In genomic region chr16:3150346-3151218, GRCh38 we compare ENCODE assay signal across 8 cellular contexts. TPM values are rescaled to one million over a fixed set of nuclear protein-coding genes. Genes with fewer than 3 reads are reported as not detected.
A peak's percentile ranks its signal among the peaks of the same experiment; 100 is the strongest.
DNase-seq lines count a peak whose midpoint lies in the region; ATAC-seq and TF ChIP-seq lines count a peak whose summit lies in the region.

No MANE protein-coding gene starts in this region.

- no peak for TF ChIP-seq CTCF in fibroblast of pulmonary artery (IDR thresholded peaks at IDR 0.05; ENCODE audit: low read length, missing control alignments)

- H3K9me3 Mint-ChIP-seq in activated T-helper 17 cell treated with anti-CD3 and anti-CD28 coated beads, Interleukin-2, amount 50 U/mL, for 72 hours, result no peaks in the 10 kb centered on the region
- H3K9me3 Mint-ChIP-seq in natural killer cell treated with Interleukin-12 subunit alpha and Interleukin-12 subunit beta and Interleukin-15 and Interleukin-18, amount 100 ng/mL, for 72 hours, result no peaks in the 10 kb centered on the region

- peaks cover 23% of the 10 kb centered on the region for H3K36me3 Mint-ChIP-seq in activated T-helper 17 cell treated with anti-CD3 and anti-CD28 coated beads, Interleukin-2, amount 50 U/mL, for 72 hours (ENCODE audit: low read depth)
- no peaks in the 10 kb centered on the region for H3K36me3 Mint-ChIP-seq in natural killer cell treated with Interleukin-12 subunit alpha and Interleukin-12 subunit beta and Interleukin-15 and Interleukin-18, amount 100 ng/mL, for 72 hours

- peak; percentile 80 for ATAC-seq in activated T-helper 17 cell treated with anti-CD3 and anti-CD28 coated beads, Interleukin-2, amount 50 U/mL, for 72 hours (replicated peaks)
- peak; percentile 88 to 92 for ATAC-seq in natural killer cell treated with Interleukin-12 subunit alpha and Interleukin-12 subunit beta and Interleukin-15 and Interleukin-18, amount 100 ng/mL, for 72 hours

- H3K4me3 ChIP-seq in fibroblast of pulmonary artery (replicated peaks; ENCODE audit: low read depth, low read length), result peak overlapping the region; percentile 61

- no peaks in the 10 kb centered on the region for H3K27me3 Mint-ChIP-seq in activated T-helper 17 cell treated with anti-CD3 and anti-CD28 coated beads, Interleukin-2, amount 50 U/mL, for 72 hours
- H3K27me3 Mint-ChIP-seq in natural killer cell treated with Interleukin-12 subunit alpha and Interleukin-12 subunit beta and Interleukin-15 and Interleukin-18, amount 100 ng/mL, for 72 hours, result no peaks in the 10 kb centered on the region

- peaks cover 14% of the 10 kb centered on the region for H3K4me1 Mint-ChIP-seq in activated T-helper 17 cell treated with anti-CD3 and anti-CD28 coated beads, Interleukin-2, amount 50 U/mL, for 72 hours
- peaks cover 25 to 32% of the 10 kb centered on the region in 2 donors for H3K4me1 Mint-ChIP-seq in natural killer cell treated with Interleukin-12 subunit alpha and Interleukin-12 subunit beta and Interleukin-15 and Interleukin-18, amount 100 ng/mL, for 72 hours (ENCODE audit: low read depth in 2 of 2)

- DNase-seq in Daoy (ENCODE audit: low read depth) (peak; percentile 96), GOT3 (lab: John Stamatoyannopoulos, UW) (peak; percentile 91), LHCN-M2 (ENCODE audit: low read depth) (peak; percentile 95), RPMI7951 (ENCODE audit: low read depth) (peak; percentile 91), fibroblast of pulmonary artery (ENCODE audit: low read depth) (peak; percentile 96)
- peak; percentile 96 for DNase-seq in natural killer cell treated with Interleukin-12 subunit alpha and Interleukin-12 subunit beta and Interleukin-15 and Interleukin-18, amount 100 ng/mL, for 72 hours (ENCODE audit: low spot score)
- DNase-seq in stimulated activated naive CD4-positive, alpha-beta T cell treated with Interleukin-2 at 50 U/mL for 16 hours (lab: John Stamatoyannopoulos, UW), result peak; percentile 91

- peak overlapping the region; percentile 77 for H3K4me3 Mint-ChIP-seq in activated T-helper 17 cell treated with anti-CD3 and anti-CD28 coated beads, Interleukin-2, amount 50 U/mL, for 72 hours
- peak overlapping the region; percentile 88 for H3K4me3 Mint-ChIP-seq in natural killer cell treated with Interleukin-12 subunit alpha and Interleukin-12 subunit beta and Interleukin-15 and Interleukin-18, amount 100 ng/mL, for 72 hours

- peak overlapping the region; percentile 99 for H3K27ac Mint-ChIP-seq in activated T-helper 17 cell treated with anti-CD3 and anti-CD28 coated beads, Interleukin-2, amount 50 U/mL, for 72 hours
- peak overlapping the region; percentile 85 to 93 for H3K27ac Mint-ChIP-seq in natural killer cell treated with Interleukin-12 subunit alpha and Interleukin-12 subunit beta and Interleukin-15 and Interleukin-18, amount 100 ng/mL, for 72 hours

RNA-seq across cellular contexts. Expression of gene ZNF213, which starts 15.8 kb away (rescaled TPM):
- 3.7 and 5.6 TPM in 2 replicates for total RNA-seq in Daoy (2014; rRNA removed; shearing (Covaris generic))
- 4.6 and 4.7 TPM in 2 replicates for total RNA-seq in LHCN-M2 (2014; rRNA removed)
- 7.4 TPM for polyA plus RNA-seq in LHCN-M2 (2012)
- 1.6 and 2.0 TPM in 2 replicates for total RNA-seq in RPMI7951 (2014; rRNA removed; shearing (Covaris generic))
- 1 to 10 TPM; 6.4 to 8.6 TPM for total RNA-seq in activated T-helper 17 cell treated with anti-CD3 and anti-CD28 coated beads, Interleukin-2, amount 50 U/mL, for 72 hours
- total RNA-seq in natural killer cell treated with Interleukin-12 subunit alpha and Interleukin-12 subunit beta and Interleukin-15 and Interleukin-18, amount 100 ng/mL, for 72 hours, result 10 to 100 TPM in 1 of 2 donors, 1 to 10 TPM in 1; 8.5 to 11.6 TPM

RNA-seq across cellular contexts. Expression of gene OR1F1, which starts 37.4 kb away (rescaled TPM):
- not detected in 2 replicates for total RNA-seq in Daoy (2014; rRNA removed; shearing (Covaris generic))
- not detected in 2 replicates for total RNA-seq in LHCN-M2 (2014; rRNA removed)
- polyA plus RNA-seq in LHCN-M2 (2012), result not detected
- 0.36 TPM in 1 of 2 replicates, not detected in the other for total RNA-seq in RPMI7951 (2014; rRNA removed; shearing (Covaris generic))
- total RNA-seq in activated T-helper 17 cell treated with anti-CD3 and anti-CD28 coated beads, Interleukin-2, amount 50 U/mL, for 72 hours, result under 1 TPM in 1 of 2 donors, not detected in 1; 0.37 TPM
- total RNA-seq in natural killer cell treated with Interleukin-12 subunit alpha and Interleukin-12 subunit beta and Interleukin-15 and Interleukin-18, amount 100 ng/mL, for 72 hours, result not detected

RNA-seq across cellular contexts. Expression of gene ZNF205, which starts 38.2 kb away (rescaled TPM):
- 6.6 and 10.5 TPM in 2 replicates for total RNA-seq in Daoy (2014; rRNA removed; shearing (Covaris generic))
- total RNA-seq in LHCN-M2 (2014; rRNA removed), result 17.0 and 19.2 TPM in 2 replicates
- 7.7 TPM for polyA plus RNA-seq in LHCN-M2 (2012)
- 8.8 and 9.3 TPM in 2 replicates for total RNA-seq in RPMI7951 (2014; rRNA removed; shearing (Covaris generic))
- total RNA-seq in activated T-helper 17 cell treated with anti-CD3 and anti-CD28 coated beads, Interleukin-2, amount 50 U/mL, for 72 hours, result not detected
- total RNA-seq in natural killer cell treated with Interleukin-12 subunit alpha and Interleukin-12 subunit beta and Interleukin-15 and Interleukin-18, amount 100 ng/mL, for 72 hours, result not detected

RNA-seq across cellular contexts. Expression of gene ZSCAN10, which starts 51.5 kb away (rescaled TPM):
- not detected in 2 replicates for total RNA-seq in Daoy (2014; rRNA removed; shearing (Covaris generic))
- not detected in 2 replicates for total RNA-seq in LHCN-M2 (2014; rRNA removed)
- not detected for polyA plus RNA-seq in LHCN-M2 (2012)
- not detected in 2 replicates for total RNA-seq in RPMI7951 (2014; rRNA removed; shearing (Covaris generic))
- total RNA-seq in activated T-helper 17 cell treated with anti-CD3 and anti-CD28 coated beads, Interleukin-2, amount 50 U/mL, for 72 hours, result under 1 TPM; 0.34 to 0.45 TPM
- under 1 TPM in 1 of 2 donors, not detected in 1; 0.22 TPM for total RNA-seq in natural killer cell treated with Interleukin-12 subunit alpha and Interleukin-12 subunit beta and Interleukin-15 and Interleukin-18, amount 100 ng/mL, for 72 hours

Comparison
In these comparisons a context has a peak if more than half of its experiments do, and no peak if none do; other contexts are left out.
1. Peak in every context shown above with its lines: DNase-seq, ATAC-seq and H3K4me3 ChIP-seq.